11 cellular contexts compared by ENCODE assay signal in genomic region chr4:42892413-42892812, GRCh38. TPM values are rescaled to one million over a fixed set of nuclear protein-coding genes. Genes with fewer than 3 reads are reported as not detected.
"Had no signal": no experiment of that assay in that cellular context is flagged by ENCODE, and none has a peak within 500 bp of the region (broad histone marks: within the 10 kb centered on the region; RNA-seq: fewer than 3 reads in every experiment).

GRXCR1 (plus strand) TSS chr4:42892713; CDS start chr4:42893267, 554 bp downstream.

- DNase-seq: IMR-90, KBM-7, KG1 had no signal

- H3K9ac ChIP-seq: KMS-11 had no signal

- H3K36me3 Mint-ChIP-seq: IgD-negative memory B cell had no signal

- H3K27ac Mint-ChIP-seq: IgD-negative memory B cell had no signal

- H3K4me3 ChIP-seq: K562 had no signal

- FAIRE-seq: HepG2, HTR-8/SVneo, K562 had no signal

- H3K4me3 Mint-ChIP-seq: IgD-negative memory B cell had no signal

- ATAC-seq: HepG2, K562 had no signal

- H3K4me2 ChIP-seq: KMS-11 had no signal

- H3K27ac ChIP-seq: HL-60, KMS-11 had no signal

- H3K4me1 Mint-ChIP-seq: IgD-negative memory B cell had no signal

RNA-seq across cellular contexts. Expression of gene GRXCR1, which starts in this region (rescaled TPM):
- total RNA-seq: HepG2, HT-29, HT1080, IMR-90, K562 had no signal
- polyA plus RNA-seq: HepG2, IgD-negative memory B cell, IMR-90, K562 had no signal
